In the genomic region with DNA sequence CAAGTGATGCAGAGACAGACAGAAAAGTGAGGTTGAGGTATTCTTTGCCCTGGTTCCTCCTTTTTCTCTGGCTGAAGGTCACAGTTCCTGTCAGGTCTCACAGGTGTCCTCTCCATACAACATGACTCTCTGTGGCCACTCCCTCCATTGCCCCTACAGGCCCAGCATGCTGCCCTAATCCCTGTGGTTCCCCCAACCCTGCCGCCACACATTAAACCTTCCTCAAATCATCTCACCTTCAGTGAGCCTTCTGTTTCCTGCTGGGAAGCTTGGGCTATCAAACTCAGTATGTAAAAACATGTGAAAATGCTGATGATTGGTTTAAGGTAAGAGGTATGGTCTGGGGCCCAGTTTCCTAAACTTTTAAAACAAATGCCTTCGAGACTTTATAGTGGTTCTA, we compare ENCODE assay signal across 27 cellular contexts.
"Had no signal": no experiment of that assay in that cellular context is flagged by ENCODE, and none has a peak within 500 bp of the region (broad histone marks: within the 10 kb centered on the region; RNA-seq: fewer than 3 reads in every experiment).

No MANE protein-coding gene starts in this region.

- H3K27me3 ChIP-seq: pancreas, right lobe of liver, stomach, thyroid gland, tibial nerve, upper lobe of left lung, vagina had no signal

- H3K27ac Mint-ChIP-seq: naive B cell; naive thymus-derived CD8-positive, alpha-beta T cell; natural killer cell treated with Interleukin-12 subunit alpha and Interleukin-12 subunit beta and Interleukin-15 and Interleukin-18, amount 100 ng/mL, for 72 hours; nephron progenitor cell; stimulated activated effector memory CD8-positive, alpha-beta T cell treated with anti-CD3 and anti-CD28 coated beads, Interleukin-12 subunit alpha, Interleukin-12 subunit beta, amount 100 ng/mL, for 72 hours; stimulated activated naive B cell treated with anti-CD40 and anti-IgM and Interleukin-4, amounts not matched to agents 10 μg/mL and 1 μg/mL and 100 μg/mL, for 72 hours had no signal

- H3K9me3 Mint-ChIP-seq: nephron progenitor cell; stimulated activated effector memory CD8-positive, alpha-beta T cell treated with anti-CD3 and anti-CD28 coated beads, Interleukin-12 subunit alpha, Interleukin-12 subunit beta, amount 100 ng/mL, for 72 hours; stimulated activated naive B cell treated with anti-CD40 and anti-IgM and Interleukin-4, amounts not matched to agents 10 μg/mL and 1 μg/mL and 100 μg/mL, for 72 hours had no signal

- H3K27ac ChIP-seq: pancreas, psoas muscle, right lobe of liver, skin epidermis, spleen, stomach, thoracic aorta, thyroid gland, tibial nerve, upper lobe of left lung, vagina had no signal

- DNase-seq: naive B cell; naive thymus-derived CD8-positive, alpha-beta T cell; nephron progenitor cell; occipital lobe; pancreas; psoas muscle; right cardiac atrium; right lobe of liver; spleen; stimulated activated CD4-positive, alpha-beta T cell treated with anti-CD3 and anti-CD28 coated beads, Interleukin-12 subunit alpha, Interleukin-12 subunit beta, amount 100 ng/mL, for 4 hours; stimulated activated CD4-positive, alpha-beta T cell treated with anti-CD3 and anti-CD28 coated beads, Interleukin-1b, Interleukin-23, amount 100 ng/mL, for 48 hours; stimulated activated CD4-positive, alpha-beta T cell treated with anti-CD3 and anti-CD28 coated beads, Interleukin-4, amount 100 ng/mL, for 1 hour; stimulated activated naive B cell treated with anti-CD40 and anti-IgM and Interleukin-4, amounts not matched to agents 10 μg/mL and 1 μg/mL and 100 μg/mL, for 72 hours; stimulated activated naive CD8-positive, alpha-beta T cell treated with anti-CD3 and anti-CD28 coated beads, Interleukin-15, Interleukin-2, amounts not matched to agents 100 U/mL and 50 U/mL, for 24 hours; stomach; thyroid gland; trophoblast cell; upper lobe of left lung had no signal

- H3K4me2 ChIP-seq: smooth muscle cell had no signal

- H3K4me1 ChIP-seq: pancreas, psoas muscle, right lobe of liver, thyroid gland, tibial nerve, upper lobe of left lung, vagina had no signal

- H3K36me3 Mint-ChIP-seq: naive B cell; naive thymus-derived CD8-positive, alpha-beta T cell; natural killer cell treated with Interleukin-12 subunit alpha and Interleukin-12 subunit beta and Interleukin-15 and Interleukin-18, amount 100 ng/mL, for 72 hours; stimulated activated effector memory CD8-positive, alpha-beta T cell treated with anti-CD3 and anti-CD28 coated beads, Interleukin-12 subunit alpha, Interleukin-12 subunit beta, amount 100 ng/mL, for 72 hours; stimulated activated naive B cell treated with anti-CD40 and anti-IgM and Interleukin-4, amounts not matched to agents 10 μg/mL and 1 μg/mL and 100 μg/mL, for 72 hours had no signal

- FAIRE-seq: pancreas, urothelium cell line had no signal

- H3K4me1 Mint-ChIP-seq: naive B cell; naive thymus-derived CD8-positive, alpha-beta T cell; nephron progenitor cell; neural crest cell; stimulated activated effector memory CD8-positive, alpha-beta T cell treated with anti-CD3 and anti-CD28 coated beads, Interleukin-12 subunit alpha, Interleukin-12 subunit beta, amount 100 ng/mL, for 72 hours; stimulated activated naive B cell treated with anti-CD40 and anti-IgM and Interleukin-4, amounts not matched to agents 10 μg/mL and 1 μg/mL and 100 μg/mL, for 72 hours had no signal

- H3K4me3 ChIP-seq: pancreas, psoas muscle, right lobe of liver, skin epidermis, smooth muscle cell, spleen, stomach, thoracic aorta, thyroid gland, tibial nerve, upper lobe of left lung, vagina had no signal

- ATAC-seq: naive thymus-derived CD8-positive, alpha-beta T cell; natural killer cell treated with Interleukin-12 subunit alpha and Interleukin-12 subunit beta and Interleukin-15 and Interleukin-18, amount 100 ng/mL, for 72 hours; pancreas; psoas muscle; right cardiac atrium; right lobe of liver; stimulated activated effector memory CD8-positive, alpha-beta T cell treated with anti-CD3 and anti-CD28 coated beads, Interleukin-12 subunit alpha, Interleukin-12 subunit beta, amount 100 ng/mL, for 72 hours; stimulated activated naive B cell treated with anti-CD40 and anti-IgM and Interleukin-4, amounts not matched to agents 10 μg/mL and 1 μg/mL and 100 μg/mL, for 72 hours; stimulated activated naive CD8-positive, alpha-beta T cell treated with anti-CD3 and anti-CD28 coated beads, Interleukin-15, Interleukin-2, amounts not matched to agents 100 U/mL and 50 U/mL, for 24 hours had no signal

- H3K9me3 ChIP-seq: pancreas, psoas muscle, right lobe of liver, spleen, stomach, thoracic aorta, thyroid gland, tibial nerve, upper lobe of left lung, vagina had no signal

- H3K36me3 ChIP-seq: pancreas, right lobe of liver, spleen, stomach, thoracic aorta, thyroid gland, tibial nerve, upper lobe of left lung, vagina had no signal

- H3K27me3 Mint-ChIP-seq: natural killer cell treated with Interleukin-12 subunit alpha and Interleukin-12 subunit beta and Interleukin-15 and Interleukin-18, amount 100 ng/mL, for 72 hours had no signal

- H3K4me3 Mint-ChIP-seq: naive B cell; naive thymus-derived CD8-positive, alpha-beta T cell; natural killer cell treated with Interleukin-12 subunit alpha and Interleukin-12 subunit beta and Interleukin-15 and Interleukin-18, amount 100 ng/mL, for 72 hours; nephron progenitor cell; neural crest cell; stimulated activated effector memory CD8-positive, alpha-beta T cell treated with anti-CD3 and anti-CD28 coated beads, Interleukin-12 subunit alpha, Interleukin-12 subunit beta, amount 100 ng/mL, for 72 hours; stimulated activated naive B cell treated with anti-CD40 and anti-IgM and Interleukin-4, amounts not matched to agents 10 μg/mL and 1 μg/mL and 100 μg/mL, for 72 hours had no signal
